In genomic region chr11:66317322-66317765, GRCh38 we compare ENCODE assay signal across 9 cellular contexts. TPM values are rescaled to one million over a fixed set of nuclear protein-coding genes. Genes with fewer than 3 reads are reported as not detected.
DNase-seq lines count a peak whose midpoint lies in the region; ATAC-seq, FAIRE-seq and TF ChIP-seq lines count a peak whose summit lies in the region.
"Had no signal": no experiment of that assay in that cellular context is flagged by ENCODE, and none has a peak within 500 bp of the region (broad histone marks: within the 10 kb centered on the region; RNA-seq: fewer than 3 reads in every experiment).

No MANE protein-coding gene starts in this region.

- peaks cover 0 to 4% (median 0%) of the 10 kb centered on the region in 3 donors for H3K9me3 Mint-ChIP-seq in T-cell

- no peak for TF ChIP-seq POLR2A in esophagus muscularis mucosa (IDR thresholded peaks at IDR 0.05; ENCODE audit: low read depth)

- intact Hi-C loops in esophagus muscularis mucosa (cut with DNase I), result no loop called here

- H3K4me1 ChIP-seq in esophagus muscularis mucosa (peaks cover 41 to 76% (median 74%) of the 10 kb centered on the region in 4 donors), rectal smooth muscle tissue (ENCODE audit: control insufficient read depth, insufficient read depth, low read length) (peaks cover 16% of the 10 kb centered on the region)

- H3K9me3 ChIP-seq in esophagus muscularis mucosa, result no peaks in the 10 kb centered on the region

- H3K4me3 Mint-ChIP-seq in T-cell, result peak overlapping the region; percentile 67 to 80 (median 68)

- no peak for TF ChIP-seq CTCF in esophagus muscularis mucosa (IDR thresholded peaks at IDR 0.05)

- H3K27ac ChIP-seq in esophagus muscularis mucosa (replicated peaks in 1 of 4) (peak overlapping the region; percentile 83 to 95 (median 89)), rectal smooth muscle tissue (ENCODE audit: low read depth, low read length) (peak overlapping the region; percentile 94)

- peak overlapping the region; percentile 59 to 75 (median 62) for H3K4me3 ChIP-seq in esophagus muscularis mucosa
- peak overlapping the region; percentile 50 for H3K4me3 ChIP-seq in rectal smooth muscle tissue (ENCODE audit: low read length)

- H3K9ac ChIP-seq in rectal smooth muscle tissue (ENCODE audit: low read length), result peak overlapping the region; percentile 40

- H3K27ac Mint-ChIP-seq in T-cell, result peak overlapping the region; percentile 93 to 97

- DNase-seq in EH (ENCODE audit: low read depth) (peak; percentile 79), T-cell (peak in 33 of 34 experiments; percentile 24 to 73 (median 51)), esophagus muscularis mucosa (ENCODE audit: extremely low spot score) (no peak), NCI-H1436 treated with DMSO at 0.1 percent for 48 hours (lab: John Stamatoyannopoulos, UW) (no peak), RKO (ENCODE audit: low spot score) (no peak), GM19239 (ENCODE audit: insufficient read length, low spot score) (no peak), COR-L47 (lab: John Stamatoyannopoulos, UW) (no peak)

- peaks cover 62 to 66% (median 64%) of the 10 kb centered on the region in 3 donors for H3K4me1 Mint-ChIP-seq in T-cell

- TF ChIP-seq EP300 in esophagus muscularis mucosa (IDR thresholded peaks at IDR 0.05), result no peak

- CTCF ChIA-PET in T-cell (lab: Charles Lee), result interaction anchor here (0.6 to 0.8 kb wide), 2 partner anchors 28 to 53 kb away, joined by 3 to 9 read pairs; partner anchors contain the start of gene BRMS1 (in 1 of the 2)

- FAIRE-seq in GM19239 (lab: Jason Lieb, UNC), result no peak

- peaks cover 0 to 2% of the 10 kb centered on the region in 2 donors for H3K27me3 Mint-ChIP-seq in T-cell

- WGBS in esophagus muscularis mucosa, result 0% methylated on average over 5 of the region's 14 CpGs

- H3K27me3 ChIP-seq in esophagus muscularis mucosa (peaks cover 0 to 8% (median 0%) of the 10 kb centered on the region in 4 donors), rectal smooth muscle tissue (ENCODE audit: control insufficient read depth, insufficient read depth, low read length) (no peaks in the 10 kb centered on the region)

- H3K36me3 Mint-ChIP-seq in T-cell, result no peaks in the 10 kb centered on the region

- POLR2A ChIA-PET in T-cell (lab: Charles Lee), result interaction anchor here (0.6 to 1.9 kb wide), 3 partner anchors 27 to 106 kb away, joined by 4 to 7 read pairs (median 4); partner anchors contain the start of gene YIF1A (in 1 of the 2)

- H3K36me3 ChIP-seq in esophagus muscularis mucosa (no peaks in the 10 kb centered on the region), rectal smooth muscle tissue (ENCODE audit: control insufficient read depth, insufficient read depth, low read length) (no peaks in the 10 kb centered on the region)

- ATAC-seq in T-cell (replicated peaks in 1 of 4), result peak in 3 of 4 experiments; percentile 8 to 16 (median 12)
- ATAC-seq: HCT116 had no signal

RNA-seq across cellular contexts. Expression of gene CD248, which starts 0.5 kb away (rescaled TPM):
- total RNA-seq in T-cell (10 to 100 TPM in 2 of 5 donors, 1 to 10 TPM in 3; 2.5 to 14.7 (median 8.7) TPM), esophagus muscularis mucosa (10 to 100 TPM; 23.0 to 83.8 (median 33.0) TPM)

RNA-seq across cellular contexts. Expression of gene RIN1, which starts 18.9 kb away (rescaled TPM):
- total RNA-seq in T-cell (10 to 100 TPM in 2 of 5 donors, 1 to 10 TPM in 3; 5.0 to 11.7 (median 8.3) TPM), esophagus muscularis mucosa (1 to 10 TPM; 3.1 to 6.6 (median 4.5) TPM)

RNA-seq across cellular contexts. Expression of gene TMEM151A, which starts 25.6 kb away (rescaled TPM):
- total RNA-seq in T-cell, result under 1 TPM in 4 of 5 donors, not detected in 1; 0.19 to 0.33 (median 0.23) TPM
- total RNA-seq in esophagus muscularis mucosa, result under 1 TPM; 0.42 to 0.71 (median 0.54) TPM

RNA-seq across cellular contexts. Expression of gene BRMS1, which starts 27.6 kb away (rescaled TPM):
- total RNA-seq in T-cell, result 10 to 100 TPM; 42.9 to 58.8 (median 54.8) TPM
- 10 to 100 TPM; 22.8 to 35.1 (median 34.1) TPM for total RNA-seq in esophagus muscularis mucosa

RNA-seq across cellular contexts. Expression of gene YIF1A, which starts 28.4 kb away (rescaled TPM):
- total RNA-seq in T-cell (10 to 100 TPM; 24.5 to 63.3 (median 56.9) TPM), esophagus muscularis mucosa (10 to 100 TPM; 57.7 to 92.5 (median 85.4) TPM)

Comparison
In these comparisons a context has a peak if more than half of its experiments do, and no peak if none do; other contexts are left out.
1. DNase-seq: peak in EH (single experiment) and T-cell (33 of 34); none in esophagus muscularis mucosa (single experiment), NCI-H1436 treated with DMSO at 0.1 percent for 48 hours (single experiment), RKO (single experiment), GM19239 (single experiment) and COR-L47 (single experiment).